In the genomic region with DNA sequence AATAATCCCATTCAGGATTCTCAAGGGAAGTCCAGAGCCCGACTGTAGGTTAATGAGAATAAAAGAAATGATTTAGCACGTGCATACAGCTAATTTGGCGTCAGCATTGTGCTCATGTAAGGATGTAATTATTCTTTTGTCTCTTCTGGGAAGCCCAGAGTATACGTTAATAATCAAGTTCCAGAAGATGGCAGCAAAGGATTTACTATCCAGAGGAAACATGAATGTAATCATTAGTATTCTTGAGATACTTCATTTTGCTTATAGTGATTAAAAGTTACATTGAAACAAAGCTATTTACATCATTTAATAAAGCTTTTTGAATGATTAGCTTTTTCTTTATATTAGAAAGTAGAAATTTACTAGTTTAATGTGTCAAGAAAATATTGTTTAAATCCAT, we compare ENCODE assay signal across 8 cellular contexts. TPM values are rescaled to one million over a fixed set of nuclear protein-coding genes. Genes with fewer than 3 reads are reported as not detected.
A peak's percentile ranks its signal among the peaks of the same experiment; 100 is the strongest.
DNase-seq lines count a peak whose midpoint lies in the region; ATAC-seq and TF ChIP-seq lines count a peak whose summit lies in the region.

No MANE protein-coding gene starts in this region.

- H3K4me3 ChIP-seq in esophagus muscularis mucosa (no peak overlapping the region), retinal pigment epithelial cell (ENCODE audit: low read length) (no peak overlapping the region)

- peaks cover 2% of the 10 kb centered on the region for H3K27me3 Mint-ChIP-seq in activated CD8-positive, alpha-beta T cell treated with anti-CD3 and anti-CD28 coated beads, Interleukin-2, amount 10 ng/mL, durations not matched to agents 7 days and 5 days (ENCODE audit: low read depth)

- no peak overlapping the region for H3K4me3 Mint-ChIP-seq in activated CD8-positive, alpha-beta T cell treated with anti-CD3 and anti-CD28 coated beads, Interleukin-2, amount 10 ng/mL, durations not matched to agents 7 days and 5 days

- intact Hi-C loops in esophagus muscularis mucosa (cut with DNase I) = loop anchor here (10.0 kb wide), 1 partner anchor 551 kb away; the partner anchor contains the start of gene CTSO

- TF ChIP-seq CTCF in esophagus muscularis mucosa (IDR thresholded peaks at IDR 0.05) = peak; percentile 32 to 49 (median 32)
- peak; percentile 36 for TF ChIP-seq CTCF in retinal pigment epithelial cell (conservative IDR thresholded peaks at IDR 0.05; ENCODE audit: low read depth, low read length)

- TF ChIP-seq EP300 in esophagus muscularis mucosa (IDR thresholded peaks at IDR 0.05) = no peak

- H3K9me3 Mint-ChIP-seq in activated CD8-positive, alpha-beta T cell treated with anti-CD3 and anti-CD28 coated beads, Interleukin-2, amount 10 ng/mL, durations not matched to agents 7 days and 5 days (ENCODE audit: insufficient read depth) = no peaks in the 10 kb centered on the region

- DNase-seq in DMS 273 (lab: John Stamatoyannopoulos, UW; ENCODE audit: unreplicated experiment) (peak; percentile 58), DMS 273 treated with DMSO at 0.1 percent for 48 hours (lab: John Stamatoyannopoulos, UW) (no peak), NCI-H82 (lab: John Stamatoyannopoulos, UW) (peak; percentile 66), esophagus muscularis mucosa (ENCODE audit: extremely low spot score) (peak; percentile 3), retinal pigment epithelial cell (ENCODE audit: low read depth) (no peak), amniotic stem cell (lab: John Stamatoyannopoulos, UW) (no peak), iPS-NIHi7 (ENCODE audit: extremely low spot score) (no peak)
- DNase-seq in activated CD8-positive, alpha-beta T cell treated with anti-CD3 and anti-CD28 coated beads, Interleukin-2, amount 10 ng/mL, durations not matched to agents 7 days and 5 days = no peak

- no peaks in the 10 kb centered on the region for H3K4me1 Mint-ChIP-seq in activated CD8-positive, alpha-beta T cell treated with anti-CD3 and anti-CD28 coated beads, Interleukin-2, amount 10 ng/mL, durations not matched to agents 7 days and 5 days (ENCODE audit: low read depth)

- no peaks in the 10 kb centered on the region for H3K36me3 Mint-ChIP-seq in activated CD8-positive, alpha-beta T cell treated with anti-CD3 and anti-CD28 coated beads, Interleukin-2, amount 10 ng/mL, durations not matched to agents 7 days and 5 days (ENCODE audit: low read depth)

- POLR2A ChIA-PET in activated CD8-positive, alpha-beta T cell treated with anti-CD3 and anti-CD28 coated beads, Interleukin-2, amount 10 ng/mL, durations not matched to agents 7 days and 5 days (lab: Charles Lee) = no interaction called here

- peaks cover 0 to 49% (median 29%) of the 10 kb centered on the region in 4 donors for H3K4me1 ChIP-seq in esophagus muscularis mucosa

- H3K27me3 ChIP-seq in esophagus muscularis mucosa = no peaks in the 10 kb centered on the region

- TF ChIP-seq POLR2A in esophagus muscularis mucosa (IDR thresholded peaks at IDR 0.05; ENCODE audit: low read depth) = no peak

- H3K36me3 ChIP-seq in esophagus muscularis mucosa = no peaks in the 10 kb centered on the region

- H3K27ac ChIP-seq in esophagus muscularis mucosa (replicated peaks in 1 of 4) = no peak overlapping the region

- no peak for ATAC-seq in activated CD8-positive, alpha-beta T cell treated with anti-CD3 and anti-CD28 coated beads, Interleukin-2, amount 10 ng/mL, durations not matched to agents 7 days and 5 days

- H3K27ac Mint-ChIP-seq in activated CD8-positive, alpha-beta T cell treated with anti-CD3 and anti-CD28 coated beads, Interleukin-2, amount 10 ng/mL, durations not matched to agents 7 days and 5 days = no peak overlapping the region

- no peaks in the 10 kb centered on the region for H3K9me3 ChIP-seq in esophagus muscularis mucosa

- CTCF ChIA-PET in activated CD8-positive, alpha-beta T cell treated with anti-CD3 and anti-CD28 coated beads, Interleukin-2, amount 10 ng/mL, durations not matched to agents 7 days and 5 days (lab: Charles Lee) = interaction anchor here (0.9 kb wide), 1 partner anchor 383 kb away, joined by 4 read pairs; no protein-coding TSS in a partner anchor

- 5% methylated on average over 4 of the region's 4 CpGs for whole genome bisulfite sequencing in esophagus muscularis mucosa

RNA-seq across cellular contexts. Expression of gene MAP9, which starts 27.1 kb away (rescaled TPM):
- total RNA-seq in esophagus muscularis mucosa = 10 to 100 TPM in 2 of 4 donors, 1 to 10 TPM in 2; 7.6 to 11.4 (median 10.1) TPM
- 1 to 10 TPM; 6.7 to 7.0 TPM for total RNA-seq in activated CD8-positive, alpha-beta T cell treated with anti-CD3 and anti-CD28 coated beads, Interleukin-2, amount 10 ng/mL, durations not matched to agents 7 days and 5 days

Comparison
In these comparisons a context has a peak if more than half of its experiments do, and no peak if none do; other contexts are left out.
1. DNase-seq: peak in DMS 273 (single experiment), NCI-H82 (single experiment) and esophagus muscularis mucosa (single experiment); none in DMS 273 treated with DMSO at 0.1 percent for 48 hours (single experiment), retinal pigment epithelial cell (single experiment), amniotic stem cell (single experiment), activated CD8-positive, alpha-beta T cell treated with anti-CD3 and anti-CD28 coated beads, Interleukin-2, amount 10 ng/mL, durations not matched to agents 7 days and 5 days (single experiment) and iPS-NIHi7 (single experiment).